8 cellular contexts compared by ENCODE assay signal in the genomic region with DNA sequence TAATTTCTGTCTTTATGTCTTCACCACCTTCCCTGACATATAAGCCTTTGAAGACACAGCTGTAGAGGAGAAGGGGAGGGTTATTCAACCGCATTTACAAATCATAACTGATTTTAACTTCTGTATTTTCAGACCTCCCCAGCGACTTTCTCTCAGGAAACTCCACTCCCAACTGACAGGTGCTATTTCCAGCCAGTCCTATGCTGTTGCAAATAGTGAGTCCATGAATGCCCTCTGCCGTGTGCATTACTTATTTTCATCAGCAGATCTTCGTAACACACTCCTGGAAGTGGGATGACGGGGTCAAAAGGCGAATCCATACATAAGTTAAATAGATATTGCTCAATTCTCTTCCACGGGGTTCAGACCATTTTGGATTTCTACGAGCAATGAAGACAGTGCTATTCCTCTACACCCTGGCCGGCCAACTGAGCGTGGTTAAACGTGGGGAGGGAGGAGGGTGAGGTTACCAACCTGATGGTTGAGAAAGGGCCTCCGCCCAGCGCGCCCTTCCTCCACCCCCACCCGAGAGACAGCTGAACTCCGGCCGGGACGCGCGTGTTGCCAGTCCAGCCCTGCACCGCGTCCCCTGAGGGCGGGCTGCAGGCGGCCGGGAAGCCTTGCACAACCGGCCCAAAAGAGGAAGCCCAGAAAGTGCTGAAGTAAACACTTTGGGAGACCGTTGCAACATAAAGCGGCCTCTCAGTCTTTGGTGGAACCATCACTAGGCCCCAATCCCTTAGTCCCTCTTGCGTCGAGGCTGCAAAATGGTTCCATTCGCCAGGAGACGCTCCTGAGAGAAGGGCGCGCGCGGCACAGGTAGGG. TPM values are rescaled to one million over a fixed set of nuclear protein-coding genes. Genes with fewer than 3 reads are reported as not detected.
A peak's percentile ranks its signal among the peaks of the same experiment; 100 is the strongest.
DNase-seq lines count a peak whose midpoint lies in the region; ATAC-seq, FAIRE-seq and TF ChIP-seq lines count a peak whose summit lies in the region.

A gene with protein sequence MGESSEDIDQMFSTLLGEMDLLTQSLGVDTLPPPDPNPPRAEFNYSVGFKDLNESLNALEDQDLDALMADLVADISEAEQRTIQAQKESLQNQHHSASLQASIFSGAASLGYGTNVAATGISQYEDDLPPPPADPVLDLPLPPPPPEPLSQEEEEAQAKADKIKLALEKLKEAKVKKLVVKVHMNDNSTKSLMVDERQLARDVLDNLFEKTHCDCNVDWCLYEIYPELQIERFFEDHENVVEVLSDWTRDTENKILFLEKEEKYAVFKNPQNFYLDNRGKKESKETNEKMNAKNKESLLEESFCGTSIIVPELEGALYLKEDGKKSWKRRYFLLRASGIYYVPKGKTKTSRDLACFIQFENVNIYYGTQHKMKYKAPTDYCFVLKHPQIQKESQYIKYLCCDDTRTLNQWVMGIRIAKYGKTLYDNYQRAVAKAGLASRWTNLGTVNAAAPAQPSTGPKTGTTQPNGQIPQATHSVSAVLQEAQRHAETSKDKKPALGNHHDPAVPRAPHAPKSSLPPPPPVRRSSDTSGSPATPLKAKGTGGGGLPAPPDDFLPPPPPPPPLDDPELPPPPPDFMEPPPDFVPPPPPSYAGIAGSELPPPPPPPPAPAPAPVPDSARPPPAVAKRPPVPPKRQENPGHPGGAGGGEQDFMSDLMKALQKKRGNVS (plus strand): TSS at position 705 of the 825 bp plus-strand sequence. CDS start 53,986 bp downstream, outside the sequence.

- peak within 1 kb of the TSS; percentile 19 for H3K4me3 Mint-ChIP-seq in progenitor cell of endocrine pancreas (ENCODE audit: low read depth)

- no peak within 1 kb of the TSS for H3K27ac Mint-ChIP-seq in progenitor cell of endocrine pancreas

- H3K4me3 ChIP-seq in NT2/D1 (ENCODE audit: insufficient read length, low read depth): peak within 1 kb of the TSS; percentile 70

- no peaks in the 10 kb centered on the region for H3K9me3 Mint-ChIP-seq in progenitor cell of endocrine pancreas (ENCODE audit: low read depth)

- H3K4me1 Mint-ChIP-seq in progenitor cell of endocrine pancreas (ENCODE audit: low read depth): peaks cover 4% of the 10 kb centered on the region

- no peak; the same call in none of the 2 replicates for TF ChIP-seq POLR2A in GM12891 (IDR thresholded peaks at IDR 0.05; ENCODE audit: low read depth, low read length)

- TF ChIP-seq CTCF in progenitor cell of endocrine pancreas (IDR thresholded peaks at IDR 0.05; ENCODE audit: unreplicated experiment): no peak

- H3K27me3 ChIP-seq in NT2/D1 (ENCODE audit: insufficient read depth, insufficient read length): peaks cover 35% of the 10 kb centered on the region

- H3K27me3 Mint-ChIP-seq in progenitor cell of endocrine pancreas: peaks cover 38% of the 10 kb centered on the region

- peak; percentile 62 for ATAC-seq in HG02588 (IDR thresholded peaks at IDR 0.05; ENCODE audit: unreplicated experiment)
- peak; percentile 95 for ATAC-seq in Right ventricle myocardium superior (ENCODE audit: poor library complexity)

- no peaks in the 10 kb centered on the region for H3K4me1 ChIP-seq in NT2/D1 (ENCODE audit: insufficient read depth, insufficient read length)

- peak; percentile 97 for FAIRE-seq in GM12891 (lab: Jason Lieb, UNC)

- H3K36me3 ChIP-seq in NT2/D1 (ENCODE audit: insufficient read depth, insufficient read length, low read length): no peaks in the 10 kb centered on the region

- DNase-seq in GM12891 (ENCODE audit: insufficient read length, low spot score) (no peak), NT2/D1 (ENCODE audit: low read depth, low spot score) (no peak), Right ventricle myocardium superior (peak; percentile 93), progenitor cell of endocrine pancreas (ENCODE audit: low spot score, unreplicated experiment) (no peak), HuH-7.5 (ENCODE audit: low spot score) (no peak), NCI-H2107 treated with DMSO at 0.1 percent for 48 hours (lab: John Stamatoyannopoulos, UW; ENCODE audit: unreplicated experiment) (no peak)
- DNase-seq in activated effector memory CD4-positive, alpha-beta T cell treated with anti-CD3 and anti-CD28 coated beads, Interleukin-2, amount 50 U/mL, for 16 hours: peak; percentile 81

- H3K9ac ChIP-seq in NT2/D1 (ENCODE audit: insufficient read length, low read depth): peak within 1 kb of the TSS; percentile 71

- no peaks in the 10 kb centered on the region for H3K36me3 Mint-ChIP-seq in progenitor cell of endocrine pancreas (ENCODE audit: insufficient read depth)

- H3K9me3 ChIP-seq in NT2/D1 (ENCODE audit: insufficient read depth, low read length): no peaks in the 10 kb centered on the region

- intact Hi-C loops in Right ventricle myocardium superior (cut with DNase I): no loop called here

TF ChIP-seq in GM12891, 5 proteins besides CTCF, POLR2A, EP300 and RAD21:
- TF ChIP-seq POLR2AphosphoS5 (IDR thresholded peaks at IDR 0.05; ENCODE audit: low read depth, low read length) (no peak; the same call in 1 of the 2 replicates), SPI1 (IDR thresholded peaks at IDR 0.05; ENCODE audit: low read depth, low read length) (peak; percentile 89)

RNA-seq across cellular contexts. Expression of the gene that starts here (rescaled TPM):
- 52.0 TPM for polyA plus RNA-seq in GM12891 (2012; ENCODE audit: low read depth, missing spikeins)
- 3.3 TPM for total RNA-seq in Right ventricle myocardium superior
- total RNA-seq in progenitor cell of endocrine pancreas: 0.24 and 0.38 TPM in 2 replicates

Comparison
In these comparisons a context has a peak if more than half of its experiments do, and no peak if none do; other contexts are left out.
1. DNase-seq: peak in activated effector memory CD4-positive, alpha-beta T cell treated with anti-CD3 and anti-CD28 coated beads, Interleukin-2, amount 50 U/mL, for 16 hours (single experiment) and Right ventricle myocardium superior (single experiment); none in GM12891 (single experiment), NT2/D1 (single experiment), progenitor cell of endocrine pancreas (single experiment), HuH-7.5 (single experiment) and NCI-H2107 treated with DMSO at 0.1 percent for 48 hours (single experiment).